8 cellular contexts compared by ENCODE assay signal in the genomic region with DNA sequence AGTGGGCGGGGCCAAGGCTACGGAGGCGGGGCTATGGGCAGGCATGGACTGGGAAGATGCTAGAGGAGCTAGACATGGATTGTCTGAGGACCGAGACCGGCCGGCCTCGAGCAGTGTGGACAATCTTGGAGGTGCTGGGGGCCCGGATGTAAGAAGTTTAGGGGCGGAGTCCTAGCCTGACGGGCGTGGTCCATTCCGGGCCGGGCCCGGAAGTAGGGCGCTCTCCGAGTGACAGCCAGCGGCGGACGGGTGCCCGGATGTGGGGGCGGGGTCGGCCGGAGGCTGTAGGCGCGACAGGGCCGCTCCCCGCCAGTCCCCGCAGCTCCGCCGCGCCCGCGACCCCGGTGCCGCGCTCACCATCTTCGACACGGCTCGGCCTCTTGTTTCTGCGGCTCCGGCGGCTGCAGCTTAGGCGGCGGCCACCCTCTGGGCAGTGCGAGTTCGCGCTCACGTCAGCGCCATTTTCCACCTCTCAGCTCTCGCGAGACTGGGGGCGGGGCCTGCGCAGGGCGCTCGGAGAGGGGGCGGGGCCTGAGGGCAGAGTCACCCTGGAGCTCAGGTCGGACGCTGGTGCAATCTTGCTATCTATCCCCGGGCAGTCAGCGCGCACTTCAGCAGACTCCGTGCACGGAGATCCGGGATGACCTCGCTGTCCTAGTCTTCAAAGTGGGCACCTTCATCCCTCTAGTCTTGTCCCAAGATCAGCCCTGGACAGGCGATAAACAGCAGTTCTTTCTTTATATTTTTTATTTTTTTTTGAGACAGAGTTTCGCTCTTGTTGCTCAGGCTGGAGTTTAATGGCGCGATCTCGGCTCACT. TPM values are rescaled to one million over a fixed set of nuclear protein-coding genes. Genes with fewer than 3 reads are reported as not detected.
A peak's percentile ranks its signal among the peaks of the same experiment; 100 is the strongest.
DNase-seq lines count a peak whose midpoint lies in the region; ATAC-seq and TF ChIP-seq lines count a peak whose summit lies in the region.

Gene ZNF414 (minus strand): TSS at position 481 of the 818 bp plus-strand sequence. CDS start 121 bp downstream, at position 360.

- H3K27me3 ChIP-seq in A673 (replicated peaks; ENCODE audit: insufficient read depth, low read depth, low read length, poor library complexity) (no peaks in the 10 kb centered on the region), iPS DF 6.9 (ENCODE audit: control insufficient read depth, insufficient read depth, low read length) (no peaks in the 10 kb centered on the region), sigmoid colon (no peaks in the 10 kb centered on the region)

- peaks cover 32% of the 10 kb centered on the region for H3K4me1 Mint-ChIP-seq in brain

- POLR2A ChIA-PET in A673 (lab: Charles Lee; ENCODE audit: low non-redundant PET), result interaction anchor here (0.6 to 0.9 kb wide), 5 partner anchors 8 to 611 kb away, joined by 3 to 9 read pairs (median 4); no protein-coding TSS in a partner anchor

- peak in 1 of 4 donors; percentile 53 for TF ChIP-seq EP300 in sigmoid colon (IDR thresholded peaks at IDR 0.05)

- peaks cover 15% of the 10 kb centered on the region for H3K27me3 Mint-ChIP-seq in brain

- no peaks in the 10 kb centered on the region for H3K9me3 Mint-ChIP-seq in brain

- intact Hi-C loops in A673 (cut with micrococcal nuclease; ENCODE audit: unreplicated experiment) (no loop called here), sigmoid colon (cut with DNase I) (loop anchor here (1.0 to 2.0 kb wide), 2 partner anchors 11 to 69 kb away; partner anchors contain the start of gene HNRNPM)

- ATAC-seq in GM18867 (IDR thresholded peaks at IDR 0.05; ENCODE audit: unreplicated experiment) (peak; percentile 84), HG03097 (IDR thresholded peaks at IDR 0.05; ENCODE audit: low FRiP score, unreplicated experiment) (peak; percentile 88)

- H3K36me3 Mint-ChIP-seq in brain, result peaks cover 4% of the 10 kb centered on the region

- H3K4me3 ChIP-seq in A673 (ENCODE audit: low read depth, low read length, poor library complexity, severe bottlenecking) (peak within 1 kb of the TSS; percentile 90), iPS DF 6.9 (ENCODE audit: low read length) (peak within 1 kb of the TSS; percentile 76), sigmoid colon (peak within 1 kb of the TSS; percentile 66 to 82 (median 78))

- TF ChIP-seq CTCF in A673 (conservative IDR thresholded peaks at IDR 0.05; ENCODE audit: low read depth, low read length), result no peak
- TF ChIP-seq CTCF in brain (conservative IDR thresholded peaks at IDR 0.05), result no peak
- TF ChIP-seq CTCF in sigmoid colon (IDR thresholded peaks at IDR 0.05), result no peak

- BruUV-seq in A673 (replicated peaks; lab: Mats Ljungman, UMichigan), result TSS peak; percentile 76

- TF ChIP-seq POLR2A in sigmoid colon (IDR thresholded peaks at IDR 0.05), result peak; percentile 83 to 93

- no CpG with 5 or more reads among the region's 70 CpGs for WGBS in iPS DF 6.9 (ENCODE audit: insufficient coverage, insufficient read length)
- WGBS in sigmoid colon, 2 donors, result 0 to 1% methylated on average over 70 of the region's 70 CpGs

- H3K9me3 ChIP-seq in A673 (ENCODE audit: low read depth, low read length, poor library complexity, severe bottlenecking) (no peaks in the 10 kb centered on the region), iPS DF 6.9 (ENCODE audit: control insufficient read depth, insufficient read depth, low read length) (no peaks in the 10 kb centered on the region), sigmoid colon (no peaks in the 10 kb centered on the region)

- peak within 1 kb of the TSS; percentile 98 to 100 (median 100) for H3K27ac Mint-ChIP-seq in brain

- peak within 1 kb of the TSS; percentile 86 to 97 (median 95) for H3K4me3 Mint-ChIP-seq in brain

- H3K4me1 ChIP-seq in A673 (ENCODE audit: insufficient read depth, low read length, poor library complexity, severe bottlenecking) (peaks cover 17% of the 10 kb centered on the region), iPS DF 6.9 (ENCODE audit: control insufficient read depth, insufficient read depth, low read length) (peaks cover 4% of the 10 kb centered on the region), sigmoid colon (peaks cover 0 to 31% (median 27%) of the 10 kb centered on the region in 4 donors)

- H3K36me3 ChIP-seq in A673 (ENCODE audit: insufficient read depth, low read length, poor library complexity, severe bottlenecking), result peaks cover 11% of the 10 kb centered on the region
- H3K36me3 ChIP-seq in iPS DF 6.9 (ENCODE audit: control insufficient read depth, insufficient read depth, low read length), result no peaks in the 10 kb centered on the region
- peaks cover 0 to 13% (median 0%) of the 10 kb centered on the region in 4 donors for H3K36me3 ChIP-seq in sigmoid colon

- H3K27ac ChIP-seq in A673 (ENCODE audit: low read depth, low read length, poor library complexity, severe bottlenecking), result peak within 1 kb of the TSS; percentile 100
- H3K27ac ChIP-seq in iPS DF 6.9 (ENCODE audit: low read length), result no peak within 1 kb of the TSS
- peak within 1 kb of the TSS; percentile 93 to 99 (median 98) for H3K27ac ChIP-seq in sigmoid colon

- DNase-seq in A673 (ENCODE audit: low spot score) (peak; percentile 99), NCI-H2171 (lab: John Stamatoyannopoulos, UW) (peak; percentile 95), UCSD-AML1 (lab: John Stamatoyannopoulos, UW; ENCODE audit: unreplicated experiment) (peak; percentile 94), iPS DF 6.9 (ENCODE audit: low read depth, low spot score) (peak; percentile 91), sigmoid colon (peak; percentile 99)

- CTCF ChIA-PET in A673 (lab: Charles Lee), result interaction anchor here (0.5 to 1.5 kb wide), 6 partner anchors 10 to 1422 kb away, joined by 3 to 12 read pairs (median 4); partner anchors contain the start of gene OLFM2

RNA-seq across cellular contexts. Expression of gene ZNF414, which starts in this region (rescaled TPM):
- total RNA-seq in A673 (2021) (26.0 and 26.7 TPM in 2 replicates), sigmoid colon (10 to 100 TPM in 2 of 4 donors, 1 to 10 TPM in 2; 3.6 to 18.9 (median 10.9) TPM)
- polyA plus RNA-seq in brain (ENCODE audit: insufficient read depth, low read depth, low replicate concordance) (90.5 TPM), sigmoid colon (10 to 100 TPM; 17.1 to 31.0 (median 24.0) TPM)
